In genomic region chr20:46393967-46394366, GRCh38 we compare ENCODE assay signal across 31 cellular contexts.
"Had no signal": no experiment of that assay in that cellular context is flagged by ENCODE, and none has a peak within 500 bp of the region (broad histone marks: within the 10 kb centered on the region; RNA-seq: fewer than 3 reads in every experiment).

No MANE protein-coding gene starts in this region.

- H3K4me3 ChIP-seq: ascending aorta, colonic mucosa, esophagus squamous epithelium, gastroesophageal sphincter, heart right ventricle had no signal

- FAIRE-seq: endometrium, endothelial cell of umbilical vein, TTC549 had no signal

- H3K4me1 ChIP-seq: colonic mucosa had no signal

- H3K9me3 ChIP-seq: ascending aorta, colonic mucosa, esophagus squamous epithelium, gastroesophageal sphincter, heart right ventricle had no signal

- ATAC-seq: activated naive CD4-positive, alpha-beta T cell treated with anti-CD3 and anti-CD28 coated beads, Interleukin-2, amount 50 U/mL, for 72 hours; activated T-cell treated with anti-CD3 and anti-CD28 coated beads, Interleukin-2, amount 50 U/mL, for 72 hours; gastroesophageal sphincter; T-helper 17 cell; WTC11 had no signal

- H3K36me3 ChIP-seq: colonic mucosa had no signal

- H3K27ac ChIP-seq: ascending aorta, colonic mucosa, epithelial cell of prostate, esophagus squamous epithelium, gastroesophageal sphincter, heart right ventricle, VCaP had no signal

- H3K27me3 ChIP-seq: ascending aorta, colonic mucosa, esophagus squamous epithelium, gastroesophageal sphincter, heart right ventricle had no signal

- DNase-seq: activated CD4-positive, alpha-beta memory T cell treated with anti-CD3 and anti-CD28 coated beads, Interleukin-2, amount 10 ng/mL, durations not matched to agents 7 days and 5 days; activated CD4-positive, alpha-beta T cell treated with anti-CD3 and anti-CD28 coated beads for 1 hour; activated CD4-positive, alpha-beta T cell treated with anti-CD3 and anti-CD28 coated beads for 4 hours; activated CD4-positive, alpha-beta T cell treated with anti-CD3 and anti-CD28 coated beads, Interleukin-2, amount 10 ng/mL, durations not matched to agents 7 days and 5 days; activated CD4-positive, alpha-beta T cell treated with anti-CD3 and anti-CD28 coated beads, Interleukin-2, amount 50 U/mL, for 4 hours; activated CD8-positive, alpha-beta memory T cell treated with anti-CD3 and anti-CD28 coated beads, Interleukin-2, amount 50 U/mL, for 48 hours; activated gamma-delta T cell; activated naive CD4-positive, alpha-beta T cell; activated naive CD4-positive, alpha-beta T cell treated with anti-CD3 and anti-CD28 coated beads, Interleukin-2, amount 10 ng/mL, durations not matched to agents 7 days and 5 days; activated naive CD8-positive, alpha-beta T cell treated with anti-CD3 and anti-CD28 coated beads, Interleukin-2, amount 10 ng/mL, durations not matched to agents 7 days and 5 days; activated T-cell treated with anti-CD3 and anti-CD28 coated beads for 4 hours; activated T-cell treated with anti-CD3 and anti-CD28 coated beads, Interleukin-2, amount 50 U/mL, for 24 hours; activated T-cell treated with anti-CD3 and anti-CD28 coated beads, Interleukin-2, amount 50 U/mL, for 72 hours; central memory CD4-positive, alpha-beta T cell; cerebellar nuclear complex; colonic mucosa; effector CD8-positive, alpha-beta T cell; esophagus squamous epithelium; foreskin melanocyte; heart right ventricle; T-helper 1 cell; T-helper 17 cell had no signal
